ENCODE assay signal across 1 cellular context in genomic region chr9:114505187-114506081, GRCh38.
TF ChIP-seq lines count a peak whose summit lies in the region.

Gene WHRN (minus strand): TSS chr9:114505473. CDS start chr9:114504801, 672 bp downstream.

TF ChIP-seq in HEK293, 187 proteins besides CTCF, POLR2A, EP300 and RAD21 (continued from another document):
- TF ChIP-seq PRDM2 (tag by site-specific recombination; IDR thresholded peaks at IDR 0.05; ENCODE audit: borderline replicate concordance) (no peak), ZNF175 (tag by site-specific recombination; IDR thresholded peaks at IDR 0.05) (no peak), ZSCAN5A (tag by site-specific recombination; IDR thresholded peaks at IDR 0.05) (no peak), MEIS1 (CRISPR knock-in tag; IDR thresholded peaks at IDR 0.05; ENCODE audit: borderline replicate concordance) (no peak), ZNF211 (tag by site-specific recombination; IDR thresholded peaks at IDR 0.05; ENCODE audit: low read depth) (no peak), ZNF214 (tag by site-specific recombination; IDR thresholded peaks at IDR 0.05; ENCODE audit: borderline replicate concordance) (no peak), KLF1 (tag by site-specific recombination; IDR thresholded peaks at IDR 0.05) (no peak), ZBTB20 (tag by site-specific recombination; IDR thresholded peaks at IDR 0.05) (peak; percentile 84), ZNF335 (tag by site-specific recombination; conservative IDR thresholded peaks at IDR 0.05) (peak; percentile 62), SP2 (tag by site-specific recombination; IDR thresholded peaks at IDR 0.05) (peak; percentile 72), BCL11A (tag by site-specific recombination; IDR thresholded peaks at IDR 0.05; ENCODE audit: low read depth) (no peak), ZNF529 (tag by site-specific recombination; IDR thresholded peaks at IDR 0.05; ENCODE audit: insufficient replicate concordance) (no peak), SP3 (tag by site-specific recombination; IDR thresholded peaks at IDR 0.05) (peak; percentile 63), KLF10 (tag by site-specific recombination; IDR thresholded peaks at IDR 0.05) (no peak), ZNF404 (tag by site-specific recombination; IDR thresholded peaks at IDR 0.05) (no peak), ZFP41 (tag by site-specific recombination; IDR thresholded peaks at IDR 0.05; ENCODE audit: borderline replicate concordance) (no peak), SALL2 (tag by site-specific recombination; IDR thresholded peaks at IDR 0.05; ENCODE audit: borderline replicate concordance) (no peak), RBAK (tag by site-specific recombination; IDR thresholded peaks at IDR 0.05) (no peak), KLF9 (tag by site-specific recombination; IDR thresholded peaks at IDR 0.05; ENCODE audit: low read depth) (peak; percentile 48; the same call in 1 of the 2 replicates), TRIM28 (IDR thresholded peaks at IDR 0.05; ENCODE audit: borderline replicate concordance, low read length) (no peak), ZNF580 (tag by site-specific recombination; IDR thresholded peaks at IDR 0.05) (0 out of 2 replicates have a peak, but pooled peaks have one; percentile 27), ZBTB17 (tag by site-specific recombination; IDR thresholded peaks at IDR 0.05) (peak; percentile 88), ZFHX2 (tag by site-specific recombination; conservative IDR thresholded peaks at IDR 0.05) (peak; percentile 28; the same call in 1 of the 2 replicates), ZNF843 (tag by site-specific recombination; IDR thresholded peaks at IDR 0.05) (no peak), ZSCAN30 (tag by site-specific recombination; IDR thresholded peaks at IDR 0.05) (no peak), ZNF596 (tag by site-specific recombination; IDR thresholded peaks at IDR 0.05) (no peak)
